In the genomic region with DNA sequence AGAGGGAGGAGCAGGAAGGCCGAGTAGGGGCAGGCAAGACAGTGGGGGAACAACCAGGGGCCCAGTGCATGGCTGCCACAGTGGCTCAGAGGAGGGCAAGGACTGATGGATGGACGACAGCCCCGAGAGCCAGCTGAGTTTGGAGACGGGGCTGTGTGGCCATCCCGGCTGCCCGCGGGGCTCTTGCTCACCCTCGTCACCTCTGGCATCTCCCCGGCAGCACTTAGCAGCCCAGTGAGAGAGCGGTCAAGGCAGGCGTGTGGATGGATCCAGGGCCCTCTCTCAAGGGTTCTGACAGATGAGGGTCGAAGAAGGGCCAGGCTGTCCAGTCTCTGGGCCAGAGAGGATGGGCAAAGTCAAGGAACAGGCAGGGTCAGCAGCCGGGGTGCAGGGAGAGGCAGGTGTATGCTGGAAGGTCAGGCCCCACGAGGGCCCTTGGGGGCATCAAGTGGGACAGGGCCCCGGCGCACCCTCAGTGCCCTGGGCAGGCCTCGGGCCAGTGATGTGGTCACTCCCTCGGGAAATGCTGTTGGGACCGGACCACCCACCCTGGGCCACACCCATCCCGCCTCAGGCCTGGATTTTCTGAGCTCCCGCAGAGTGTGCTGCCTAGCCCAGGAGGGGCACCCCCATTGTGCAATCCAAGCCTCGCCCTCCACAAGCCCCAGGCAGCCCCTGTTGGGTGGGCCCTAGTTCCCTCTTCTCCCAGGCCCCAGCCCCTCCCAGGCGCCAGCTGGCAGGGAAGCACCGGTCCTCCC, we compare ENCODE assay signal across 24 cellular contexts.
"Had no signal": no experiment of that assay in that cellular context is flagged by ENCODE, and none has a peak within 500 bp of the region (broad histone marks: within the 10 kb centered on the region; RNA-seq: fewer than 3 reads in every experiment).

No MANE protein-coding gene starts in this region.

- H3K4me3 Mint-ChIP-seq: activated CD4-positive, alpha-beta memory T cell treated with anti-CD3 and anti-CD28 coated beads, Interleukin-2, amount 10 ng/mL, durations not matched to agents 7 days and 5 days; activated CD4-positive, alpha-beta T cell treated with anti-CD3 and anti-CD28 coated beads, Interleukin-2, amount 10 ng/mL, durations not matched to agents 24 days and 14 days; nephron; stimulated activated effector memory CD8-positive, alpha-beta T cell treated with anti-CD3 and anti-CD28 coated beads, Interleukin-12 subunit alpha, Interleukin-12 subunit beta, amount 100 ng/mL, for 72 hours; T-helper 2 cell treated with Interferon-gamma antibody and Interleukin-4, amounts not matched to agents 5 μg/mL and 100 μg/mL, for 36 hours had no signal

- H3K9me3 ChIP-seq: left ventricle myocardium inferior, neutrophil, ovary, prostate gland, suprapubic skin, tibial artery had no signal

- H3K4me1 ChIP-seq: left ventricle myocardium inferior, prostate gland, suprapubic skin, tibial artery had no signal

- H3K27me3 Mint-ChIP-seq: activated CD4-positive, alpha-beta memory T cell treated with anti-CD3 and anti-CD28 coated beads, Interleukin-2, amount 10 ng/mL, durations not matched to agents 7 days and 5 days; activated CD4-positive, alpha-beta T cell treated with anti-CD3 and anti-CD28 coated beads, Interleukin-2, amount 10 ng/mL, durations not matched to agents 24 days and 14 days had no signal

- H3K9me3 Mint-ChIP-seq: activated CD4-positive, alpha-beta memory T cell treated with anti-CD3 and anti-CD28 coated beads, Interleukin-2, amount 10 ng/mL, durations not matched to agents 7 days and 5 days; activated CD4-positive, alpha-beta T cell treated with anti-CD3 and anti-CD28 coated beads, Interleukin-2, amount 10 ng/mL, durations not matched to agents 24 days and 14 days; stimulated activated effector memory CD8-positive, alpha-beta T cell treated with anti-CD3 and anti-CD28 coated beads, Interleukin-12 subunit alpha, Interleukin-12 subunit beta, amount 100 ng/mL, for 72 hours; T-helper 2 cell treated with Interferon-gamma antibody and Interleukin-4, amounts not matched to agents 5 μg/mL and 100 μg/mL, for 36 hours had no signal

- H3K27ac ChIP-seq: left ventricle myocardium inferior, neutrophil, ovary, prostate gland, suprapubic skin, tibial artery had no signal

- DNase-seq: activated CD4-positive, alpha-beta memory T cell treated with anti-CD3 and anti-CD28 coated beads, Interleukin-2, amount 10 ng/mL, durations not matched to agents 7 days and 5 days; activated CD4-positive, alpha-beta T cell treated with anti-CD3 and anti-CD28 coated beads, Interleukin-2, amount 10 ng/mL, durations not matched to agents 24 days and 14 days; activated CD4-positive, CD25-positive, alpha-beta regulatory T cell; activated CD8-positive, alpha-beta memory T cell treated with anti-CD3 and anti-CD28 coated beads, Interleukin-2, amount 50 U/mL, for 48 hours; activated gamma-delta T cell; activated naive CD4-positive, alpha-beta T cell treated with anti-CD3 and anti-CD28 coated beads, Interleukin-2, amount 50 U/mL, for 16 hours; amygdala; central memory CD4-positive, alpha-beta T cell; effector CD8-positive, alpha-beta T cell; islet precursor cell; left ventricle myocardium inferior; ovary; retina; small intestine; stimulated activated CD4-positive, alpha-beta T cell treated with anti-CD3 and anti-CD28 coated beads, Interleukin-4, amount 100 ng/mL, for 24 hours; T-helper 1 cell had no signal

- H3K27ac Mint-ChIP-seq: activated CD4-positive, alpha-beta memory T cell treated with anti-CD3 and anti-CD28 coated beads, Interleukin-2, amount 10 ng/mL, durations not matched to agents 7 days and 5 days; activated CD4-positive, alpha-beta T cell treated with anti-CD3 and anti-CD28 coated beads, Interleukin-2, amount 10 ng/mL, durations not matched to agents 24 days and 14 days; nephron; T-helper 2 cell treated with Interferon-gamma antibody and Interleukin-4, amounts not matched to agents 5 μg/mL and 100 μg/mL, for 36 hours had no signal

- H3K36me3 Mint-ChIP-seq: stimulated activated effector memory CD8-positive, alpha-beta T cell treated with anti-CD3 and anti-CD28 coated beads, Interleukin-12 subunit alpha, Interleukin-12 subunit beta, amount 100 ng/mL, for 72 hours had no signal

- H3K4me3 ChIP-seq: left ventricle myocardium inferior, ovary, prostate gland, suprapubic skin, tibial artery had no signal

- H3K36me3 ChIP-seq: left ventricle myocardium inferior, neutrophil, ovary, prostate gland, suprapubic skin, tibial artery had no signal

- H3K4me1 Mint-ChIP-seq: activated CD4-positive, alpha-beta memory T cell treated with anti-CD3 and anti-CD28 coated beads, Interleukin-2, amount 10 ng/mL, durations not matched to agents 7 days and 5 days; activated CD4-positive, alpha-beta T cell treated with anti-CD3 and anti-CD28 coated beads, Interleukin-2, amount 10 ng/mL, durations not matched to agents 24 days and 14 days; nephron; stimulated activated effector memory CD8-positive, alpha-beta T cell treated with anti-CD3 and anti-CD28 coated beads, Interleukin-12 subunit alpha, Interleukin-12 subunit beta, amount 100 ng/mL, for 72 hours had no signal

- H3K27me3 ChIP-seq: neutrophil, ovary had no signal

- ATAC-seq: sciatic nerve; stimulated activated effector memory CD8-positive, alpha-beta T cell treated with anti-CD3 and anti-CD28 coated beads, Interleukin-12 subunit alpha, Interleukin-12 subunit beta, amount 100 ng/mL, for 72 hours had no signal
